9 cellular contexts compared by ENCODE assay signal in the genomic region with DNA sequence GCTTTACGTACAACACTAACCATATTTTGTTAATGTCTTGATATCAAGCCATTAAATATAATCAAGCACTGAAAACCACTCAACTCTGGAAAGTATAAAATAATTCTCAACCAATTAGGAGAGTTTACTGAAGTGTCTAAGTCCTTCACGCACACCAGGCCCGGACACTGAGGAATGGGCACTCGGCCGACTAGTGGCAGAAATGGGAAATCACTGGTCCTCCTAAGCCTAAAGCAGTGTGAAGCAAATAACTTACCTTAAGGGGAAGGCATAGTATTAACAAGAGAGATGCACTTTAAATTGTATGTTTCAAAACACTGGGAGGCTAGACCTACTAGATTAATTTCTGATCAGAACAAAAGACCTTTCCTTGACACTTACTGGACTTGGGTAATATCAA. TPM values are rescaled to one million over a fixed set of nuclear protein-coding genes. Genes with fewer than 3 reads are reported as not detected.
DNase-seq lines count a peak whose midpoint lies in the region; ATAC-seq, FAIRE-seq and TF ChIP-seq lines count a peak whose summit lies in the region.
"Had no signal": no experiment of that assay in that cellular context is flagged by ENCODE, and none has a peak within 500 bp of the region (broad histone marks: within the 10 kb centered on the region; RNA-seq: fewer than 3 reads in every experiment).

No MANE protein-coding gene starts in this region.

- H3K9me3 ChIP-seq in WERI-Rb-1 (ENCODE audit: severe bottlenecking), result no peaks in the 10 kb centered on the region

- H3K27ac ChIP-seq in 22Rv1, result no peak overlapping the region
- H3K27ac ChIP-seq in WERI-Rb-1, result no peak overlapping the region

- peak; percentile 28 for FAIRE-seq in GM12891 (lab: Jason Lieb, UNC)

- ATAC-seq in GM21447 (IDR thresholded peaks at IDR 0.05; ENCODE audit: unreplicated experiment) (no peak), GM21528 (IDR thresholded peaks at IDR 0.05; ENCODE audit: low FRiP score, unreplicated experiment) (no peak), GM19397 (IDR thresholded peaks at IDR 0.05; ENCODE audit: unreplicated experiment) (no peak)
- ATAC-seq: activated CD8-positive, alpha-beta T cell treated with anti-CD3 and anti-CD28 coated beads for 36 hours had no signal

- DNase-seq in GM12891 (ENCODE audit: insufficient read length, low spot score), result no peak
- DNase-seq in WERI-Rb-1, result peak; percentile 37
- DNase-seq in iPS-NIHi11 (ENCODE audit: low spot score), result peak; percentile 50
- no peak for DNase-seq in germinal center (ENCODE audit: low spot score)
- DNase-seq: activated CD8-positive, alpha-beta T cell treated with anti-CD3 and anti-CD28 coated beads for 36 hours had no signal

- 0 out of 2 replicates have a peak, but pooled peaks cover 3% of the 10 kb centered on the region for H3K36me3 ChIP-seq in WERI-Rb-1

- TF ChIP-seq CTCF in 22Rv1 (IDR thresholded peaks at IDR 0.05), result peak; percentile 78
- peak; percentile 53 for TF ChIP-seq CTCF in WERI-Rb-1 (IDR thresholded peaks at IDR 0.05; ENCODE audit: low read depth, low read length)

- H3K4me3 ChIP-seq in WERI-Rb-1 (ENCODE audit: low read depth, low read length), result no peak overlapping the region

- no peak for TF ChIP-seq POLR2A in GM12891 (IDR thresholded peaks at IDR 0.05; ENCODE audit: low read depth, low read length)

- H3K27me3 ChIP-seq in WERI-Rb-1 (ENCODE audit: insufficient read depth, low read depth, severe bottlenecking), result no peaks in the 10 kb centered on the region

TF ChIP-seq in GM12891, 5 proteins besides CTCF, POLR2A, EP300 and RAD21:
- TF ChIP-seq SPI1 (IDR thresholded peaks at IDR 0.05; ENCODE audit: low read depth, low read length) (no peak), PAX5 (IDR thresholded peaks at IDR 0.05; ENCODE audit: insufficient read depth, low read length, severe bottlenecking) (no peak), POU2F2 (IDR thresholded peaks at IDR 0.05; ENCODE audit: low read depth, low read length) (no peak), TAF1 (IDR thresholded peaks at IDR 0.05; ENCODE audit: low read depth, low read length) (no peak), POLR2AphosphoS5 (IDR thresholded peaks at IDR 0.05; ENCODE audit: low read depth, low read length) (no peak)
TF ChIP-seq in GM12891: peak in this region for 0.

RNA-seq across cellular contexts. Expression of a gene that starts 45.7 kb away (rescaled TPM):
- 16.8 TPM for polyA plus RNA-seq in GM12891 (2012; ENCODE audit: low read depth, missing spikeins)

RNA-seq across cellular contexts. Expression of a gene that starts 45.9 kb away (rescaled TPM):
- polyA plus RNA-seq in GM12891 (2012; ENCODE audit: low read depth, missing spikeins), result 28.3 TPM

Comparison
In these comparisons a context has a peak if more than half of its experiments do, and no peak if none do; other contexts are left out.
1. DNase-seq: peak in WERI-Rb-1 (single experiment) and iPS-NIHi11 (single experiment); none in GM12891 (single experiment) and germinal center (single experiment).